Comparison of ENCODE assay signal across 1 cellular context in the genomic region with DNA sequence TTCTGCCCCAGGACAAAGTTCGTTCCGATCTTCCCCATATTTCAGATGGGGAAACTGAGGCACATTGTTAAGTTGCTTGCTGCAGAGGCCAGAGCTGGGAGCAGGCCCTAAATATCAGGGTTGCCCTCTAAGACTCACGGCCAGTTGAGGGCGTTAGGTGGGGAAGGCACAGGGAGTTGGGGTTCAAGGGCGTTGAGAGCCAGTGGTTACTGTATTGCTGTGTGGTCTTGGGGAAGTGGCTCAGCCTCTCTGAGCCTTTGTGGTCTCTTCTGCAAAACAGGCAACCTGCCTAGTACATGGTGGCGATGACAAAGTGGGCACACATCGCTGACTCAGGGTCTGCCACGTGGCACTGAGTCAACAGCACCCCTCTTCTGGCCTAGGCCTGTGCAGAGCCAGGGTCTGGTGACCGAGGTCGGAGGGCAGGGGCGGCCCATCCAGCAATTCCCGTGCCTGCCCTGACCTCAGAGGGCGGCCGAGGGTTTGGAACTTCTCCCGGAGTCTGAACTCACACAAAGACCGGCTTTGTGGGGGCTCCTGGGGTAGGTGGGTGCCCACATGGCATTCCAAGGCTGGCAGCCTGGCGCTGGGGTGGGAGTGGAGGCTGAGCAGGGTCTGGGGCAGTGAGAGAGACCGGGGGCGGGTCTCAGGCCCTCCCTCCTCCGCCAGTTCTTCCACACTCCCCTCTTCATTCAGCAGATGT.
TF ChIP-seq lines count a peak whose summit lies in the region.

No MANE protein-coding gene starts in this region.

TF ChIP-seq in GM12878, 131 proteins besides CTCF, POLR2A, EP300 and RAD21:
- TF ChIP-seq, protein P1, sequence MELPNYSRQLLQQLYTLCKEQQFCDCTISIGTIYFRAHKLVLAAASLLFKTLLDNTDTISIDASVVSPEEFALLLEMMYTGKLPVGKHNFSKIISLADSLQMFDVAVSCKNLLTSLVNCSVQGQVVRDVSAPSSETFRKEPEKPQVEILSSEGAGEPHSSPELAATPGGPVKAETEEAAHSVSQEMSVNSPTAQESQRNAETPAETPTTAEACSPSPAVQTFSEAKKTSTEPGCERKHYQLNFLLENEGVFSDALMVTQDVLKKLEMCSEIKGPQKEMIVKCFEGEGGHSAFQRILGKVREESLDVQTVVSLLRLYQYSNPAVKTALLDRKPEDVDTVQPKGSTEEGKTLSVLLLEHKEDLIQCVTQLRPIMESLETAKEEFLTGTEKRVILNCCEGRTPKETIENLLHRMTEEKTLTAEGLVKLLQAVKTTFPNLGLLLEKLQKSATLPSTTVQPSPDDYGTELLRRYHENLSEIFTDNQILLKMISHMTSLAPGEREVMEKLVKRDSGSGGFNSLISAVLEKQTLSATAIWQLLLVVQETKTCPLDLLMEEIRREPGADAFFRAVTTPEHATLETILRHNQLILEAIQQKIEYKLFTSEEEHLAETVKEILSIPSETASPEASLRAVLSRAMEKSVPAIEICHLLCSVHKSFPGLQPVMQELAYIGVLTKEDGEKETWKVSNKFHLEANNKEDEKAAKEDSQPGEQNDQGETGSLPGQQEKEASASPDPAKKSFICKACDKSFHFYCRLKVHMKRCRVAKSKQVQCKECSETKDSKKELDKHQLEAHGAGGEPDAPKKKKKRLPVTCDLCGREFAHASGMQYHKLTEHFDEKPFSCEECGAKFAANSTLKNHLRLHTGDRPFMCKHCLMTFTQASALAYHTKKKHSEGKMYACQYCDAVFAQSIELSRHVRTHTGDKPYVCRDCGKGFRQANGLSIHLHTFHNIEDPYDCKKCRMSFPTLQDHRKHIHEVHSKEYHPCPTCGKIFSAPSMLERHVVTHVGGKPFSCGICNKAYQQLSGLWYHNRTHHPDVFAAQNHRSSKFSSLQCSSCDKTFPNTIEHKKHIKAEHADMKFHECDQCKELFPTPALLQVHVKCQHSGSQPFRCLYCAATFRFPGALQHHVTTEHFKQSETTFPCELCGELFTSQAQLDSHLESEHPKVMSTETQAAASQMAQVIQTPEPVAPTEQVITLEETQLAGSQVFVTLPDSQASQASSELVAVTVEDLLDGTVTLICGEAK (IDR thresholded peaks at IDR 0.05; ENCODE audit: borderline replicate concordance) = no peak
- TF ChIP-seq, protein P2, sequence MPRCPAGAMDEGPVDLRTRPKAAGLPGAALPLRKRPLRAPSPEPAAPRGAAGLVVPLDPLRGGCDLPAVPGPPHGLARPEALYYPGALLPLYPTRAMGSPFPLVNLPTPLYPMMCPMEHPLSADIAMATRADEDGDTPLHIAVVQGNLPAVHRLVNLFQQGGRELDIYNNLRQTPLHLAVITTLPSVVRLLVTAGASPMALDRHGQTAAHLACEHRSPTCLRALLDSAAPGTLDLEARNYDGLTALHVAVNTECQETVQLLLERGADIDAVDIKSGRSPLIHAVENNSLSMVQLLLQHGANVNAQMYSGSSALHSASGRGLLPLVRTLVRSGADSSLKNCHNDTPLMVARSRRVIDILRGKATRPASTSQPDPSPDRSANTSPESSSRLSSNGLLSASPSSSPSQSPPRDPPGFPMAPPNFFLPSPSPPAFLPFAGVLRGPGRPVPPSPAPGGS (IDR thresholded peaks at IDR 0.05; ENCODE audit: borderline replicate concordance, insufficient read depth, low read depth, low read length, poor library complexity, severe bottlenecking) = peak; percentile 16
- TF ChIP-seq, protein P3, sequence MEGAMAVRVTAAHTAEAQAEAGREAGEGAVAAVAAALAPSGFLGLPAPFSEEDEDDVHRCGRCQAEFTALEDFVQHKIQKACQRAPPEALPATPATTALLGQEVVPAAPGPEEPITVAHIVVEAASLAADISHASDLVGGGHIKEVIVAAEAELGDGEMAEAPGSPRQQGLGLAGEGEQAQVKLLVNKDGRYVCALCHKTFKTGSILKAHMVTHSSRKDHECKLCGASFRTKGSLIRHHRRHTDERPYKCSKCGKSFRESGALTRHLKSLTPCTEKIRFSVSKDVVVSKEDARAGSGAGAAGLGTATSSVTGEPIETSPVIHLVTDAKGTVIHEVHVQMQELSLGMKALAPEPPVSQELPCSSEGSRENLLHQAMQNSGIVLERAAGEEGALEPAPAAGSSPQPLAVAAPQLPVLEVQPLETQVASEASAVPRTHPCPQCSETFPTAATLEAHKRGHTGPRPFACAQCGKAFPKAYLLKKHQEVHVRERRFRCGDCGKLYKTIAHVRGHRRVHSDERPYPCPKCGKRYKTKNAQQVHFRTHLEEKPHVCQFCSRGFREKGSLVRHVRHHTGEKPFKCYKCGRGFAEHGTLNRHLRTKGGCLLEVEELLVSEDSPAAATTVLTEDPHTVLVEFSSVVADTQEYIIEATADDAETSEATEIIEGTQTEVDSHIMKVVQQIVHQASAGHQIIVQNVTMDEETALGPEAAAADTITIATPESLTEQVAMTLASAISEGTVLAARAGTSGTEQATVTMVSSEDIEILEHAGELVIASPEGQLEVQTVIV (IDR thresholded peaks at IDR 0.05; ENCODE audit: borderline replicate concordance, partially characterized antibody) = no peak
- TF ChIP-seq ASH2L (IDR thresholded peaks at IDR 0.05; ENCODE audit: borderline replicate concordance, low read depth) = no peak
- TF ChIP-seq, protein P4, sequence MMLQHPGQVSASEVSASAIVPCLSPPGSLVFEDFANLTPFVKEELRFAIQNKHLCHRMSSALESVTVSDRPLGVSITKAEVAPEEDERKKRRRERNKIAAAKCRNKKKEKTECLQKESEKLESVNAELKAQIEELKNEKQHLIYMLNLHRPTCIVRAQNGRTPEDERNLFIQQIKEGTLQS (IDR thresholded peaks at IDR 0.05; ENCODE audit: borderline replicate concordance, extremely low read depth, low read depth, low read length) = no peak
- TF ChIP-seq, protein P5, sequence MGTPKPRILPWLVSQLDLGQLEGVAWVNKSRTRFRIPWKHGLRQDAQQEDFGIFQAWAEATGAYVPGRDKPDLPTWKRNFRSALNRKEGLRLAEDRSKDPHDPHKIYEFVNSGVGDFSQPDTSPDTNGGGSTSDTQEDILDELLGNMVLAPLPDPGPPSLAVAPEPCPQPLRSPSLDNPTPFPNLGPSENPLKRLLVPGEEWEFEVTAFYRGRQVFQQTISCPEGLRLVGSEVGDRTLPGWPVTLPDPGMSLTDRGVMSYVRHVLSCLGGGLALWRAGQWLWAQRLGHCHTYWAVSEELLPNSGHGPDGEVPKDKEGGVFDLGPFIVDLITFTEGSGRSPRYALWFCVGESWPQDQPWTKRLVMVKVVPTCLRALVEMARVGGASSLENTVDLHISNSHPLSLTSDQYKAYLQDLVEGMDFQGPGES (IDR thresholded peaks at IDR 0.05) = no peak
